Comparison of ENCODE assay signal across 8 cellular contexts in genomic region chr3:185677146-185677829, GRCh38.
DNase-seq lines count a peak whose midpoint lies in the region; ATAC-seq and TF ChIP-seq lines count a peak whose summit lies in the region.

No MANE protein-coding gene starts in this region.

- H3K9me3 ChIP-seq in neuronal stem cell (replicated peaks in 1 of 2; ENCODE audit: control insufficient read depth in 2 of 2, insufficient read depth in 1 of 2, low read depth in 1 of 2, low read length in 2 of 2) = peaks cover 0 to 34% of the 10 kb centered on the region in 2 donors

- DNase-seq in ELR (ENCODE audit: low read depth) = peak; percentile 88
- peak; percentile 88 for DNase-seq in HT1080 (ENCODE audit: low read depth)
- peak; percentile 31 for DNase-seq in OCI-M2 (lab: John Stamatoyannopoulos, UW; ENCODE audit: unreplicated experiment)
- DNase-seq in epithelial cell of esophagus (ENCODE audit: low read depth) = peak; percentile 97
- DNase-seq in neuronal stem cell (ENCODE audit: low spot score) = peak; percentile 40
- DNase-seq in coronary artery (ENCODE audit: low spot score) = no peak
- no peak for DNase-seq in activated naive CD4-positive, alpha-beta T cell treated with anti-CD3 and anti-CD28 coated beads, Interleukin-2, amount 10 ng/mL, durations not matched to agents 7 days and 5 days

- no peak overlapping the region for H2BK12ac ChIP-seq in neuronal stem cell (ENCODE audit: low read length)

- H2BK15ac ChIP-seq in neuronal stem cell (ENCODE audit: low read length) = no peak overlapping the region

- H3K27me3 Mint-ChIP-seq in activated naive CD4-positive, alpha-beta T cell treated with anti-CD3 and anti-CD28 coated beads, Interleukin-2, amount 10 ng/mL, durations not matched to agents 7 days and 5 days = peaks cover 11% of the 10 kb centered on the region

- no peaks in the 10 kb centered on the region for H3K4me1 ChIP-seq in neuronal stem cell (ENCODE audit: control insufficient read depth in 2 of 2, insufficient read depth in 1 of 2, low read depth in 1 of 2, low read length in 2 of 2)

- WGBS in neuronal stem cell (ENCODE audit: extremely low coverage in 2 of 2, insufficient read length in 2 of 2, insufficient replicate concordance in 1 of 2), 2 donors = no CpG with 5 or more reads among the region's 1 CpG

- CTCF ChIA-PET in activated naive CD4-positive, alpha-beta T cell treated with anti-CD3 and anti-CD28 coated beads, Interleukin-2, amount 10 ng/mL, durations not matched to agents 7 days and 5 days (lab: Charles Lee) = interaction anchor here (0.7 to 2.4 kb wide), 8 partner anchors 10 to 461 kb away, joined by 3 to 20 read pairs (median 4); no protein-coding TSS in a partner anchor

- no peak overlapping the region for H2AK5ac ChIP-seq in neuronal stem cell (ENCODE audit: low read depth, low read length)

- no peak overlapping the region for H4K8ac ChIP-seq in neuronal stem cell (ENCODE audit: low read depth, low read length)

- no peak overlapping the region for H3K4ac ChIP-seq in neuronal stem cell (ENCODE audit: low read length)

- no peak overlapping the region for H3K14ac ChIP-seq in neuronal stem cell (ENCODE audit: low read length)

- no peaks in the 10 kb centered on the region for H3K27me3 ChIP-seq in neuronal stem cell (ENCODE audit: control insufficient read depth in 3 of 3, insufficient read depth in 3 of 3, low read depth in 1 of 3, low read length in 3 of 3)

- TF ChIP-seq CTCF in epithelial cell of esophagus (IDR thresholded peaks at IDR 0.05; ENCODE audit: insufficient read depth, low read depth, low read length, missing control alignments) (peak; percentile 88), coronary artery (IDR thresholded peaks at IDR 0.05) (no peak)

- H3K18ac ChIP-seq in neuronal stem cell (ENCODE audit: low read length) = no peak overlapping the region

- no peak overlapping the region for H2AFZ ChIP-seq in neuronal stem cell (ENCODE audit: low read length)

- H3K23ac ChIP-seq in neuronal stem cell (ENCODE audit: low read depth, low read length, poor library complexity) = no peak overlapping the region

- peaks cover 32 to 94% of the 10 kb centered on the region in 2 donors for H3K36me3 ChIP-seq in neuronal stem cell (replicated peaks in 1 of 2; ENCODE audit: control insufficient read depth in 2 of 2, insufficient read depth in 2 of 2, low read length in 2 of 2)

- H3K4me3 ChIP-seq in epithelial cell of esophagus (ENCODE audit: low read length) (no peak overlapping the region), neuronal stem cell (ENCODE audit: low read length in 2 of 2) (no peak overlapping the region), coronary artery (no peak overlapping the region)

- H3K4me2 ChIP-seq in neuronal stem cell (ENCODE audit: insufficient read depth, low read length, poor library complexity, severe bottlenecking) = no peak overlapping the region

- ATAC-seq in GM19351 (IDR thresholded peaks at IDR 0.05; ENCODE audit: unreplicated experiment) = no peak

- no peaks in the 10 kb centered on the region for H3K4me1 Mint-ChIP-seq in activated naive CD4-positive, alpha-beta T cell treated with anti-CD3 and anti-CD28 coated beads, Interleukin-2, amount 10 ng/mL, durations not matched to agents 7 days and 5 days

- H3K36me3 Mint-ChIP-seq in activated naive CD4-positive, alpha-beta T cell treated with anti-CD3 and anti-CD28 coated beads, Interleukin-2, amount 10 ng/mL, durations not matched to agents 7 days and 5 days = no peaks in the 10 kb centered on the region

- H3K9ac ChIP-seq in neuronal stem cell (ENCODE audit: low read depth, low read length, poor library complexity) = no peak overlapping the region

- H4K91ac ChIP-seq in neuronal stem cell (ENCODE audit: low read depth, low read length, poor library complexity) = no peak overlapping the region

- no peak overlapping the region for H3K27ac Mint-ChIP-seq in activated naive CD4-positive, alpha-beta T cell treated with anti-CD3 and anti-CD28 coated beads, Interleukin-2, amount 10 ng/mL, durations not matched to agents 7 days and 5 days

- H2BK120ac ChIP-seq in neuronal stem cell (ENCODE audit: low read depth, low read length) = no peak overlapping the region

- H3K4me3 Mint-ChIP-seq in activated naive CD4-positive, alpha-beta T cell treated with anti-CD3 and anti-CD28 coated beads, Interleukin-2, amount 10 ng/mL, durations not matched to agents 7 days and 5 days = no peak overlapping the region

- H3K9me3 Mint-ChIP-seq in activated naive CD4-positive, alpha-beta T cell treated with anti-CD3 and anti-CD28 coated beads, Interleukin-2, amount 10 ng/mL, durations not matched to agents 7 days and 5 days = no peaks in the 10 kb centered on the region

- no peaks in the 10 kb centered on the region for H3K79me1 ChIP-seq in neuronal stem cell (ENCODE audit: low read depth, low read length)

- H2BK5ac ChIP-seq in neuronal stem cell (ENCODE audit: low read length) = no peak overlapping the region

- H3K27ac ChIP-seq in neuronal stem cell (replicated peaks; ENCODE audit: low read length) (no peak overlapping the region), coronary artery (no peak overlapping the region)

Comparison
In these comparisons a context has a peak if more than half of its experiments do, and no peak if none do; other contexts are left out.
1. DNase-seq: peak in ELR (single experiment), HT1080 (single experiment), OCI-M2 (single experiment), epithelial cell of esophagus (single experiment) and neuronal stem cell (single experiment); none in coronary artery (single experiment) and activated naive CD4-positive, alpha-beta T cell treated with anti-CD3 and anti-CD28 coated beads, Interleukin-2, amount 10 ng/mL, durations not matched to agents 7 days and 5 days (single experiment).